8 cellular contexts compared by ENCODE assay signal in the genomic region with DNA sequence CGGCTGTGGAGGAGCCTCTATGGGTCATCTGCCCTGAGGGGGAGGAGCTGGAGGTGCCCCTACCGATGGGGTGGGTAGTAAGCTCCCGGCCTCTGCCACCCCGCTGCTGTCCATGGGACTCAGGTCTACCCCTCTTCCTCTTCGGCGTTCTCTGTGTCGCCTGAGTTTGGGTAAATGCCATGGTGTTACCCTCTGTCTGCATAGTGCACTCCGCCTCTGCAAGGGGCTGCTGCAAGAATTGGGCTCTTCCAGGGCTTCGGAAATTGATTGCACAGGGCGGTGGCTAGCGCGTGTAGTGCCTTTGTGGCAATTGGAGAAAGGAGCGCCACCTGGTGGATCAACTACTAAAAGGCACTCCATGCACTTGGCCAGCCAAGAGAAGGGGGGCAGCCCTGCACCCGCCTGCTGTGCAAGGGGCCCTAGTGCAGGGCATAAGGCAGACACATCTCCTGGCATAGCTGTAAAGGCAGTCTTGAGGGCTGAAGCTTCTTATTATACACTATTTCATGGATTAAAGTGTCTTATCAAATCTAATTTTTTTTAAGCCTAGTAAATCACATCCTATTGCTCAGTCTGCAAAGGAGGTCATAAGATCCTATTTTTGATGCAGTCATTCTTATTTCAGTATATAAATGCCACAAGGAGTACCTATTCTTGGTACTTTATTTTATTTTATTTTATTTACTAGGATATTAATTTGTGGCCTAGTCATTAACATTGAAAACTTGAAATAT.
A peak's percentile ranks its signal among the peaks of the same experiment; 100 is the strongest.
DNase-seq lines count a peak whose midpoint lies in the region; ATAC-seq and TF ChIP-seq lines count a peak whose summit lies in the region.

No MANE protein-coding gene starts in this region.

- H3K4me1 Mint-ChIP-seq in Calu3 (ENCODE audit: low read depth, unreplicated experiment) = peaks cover 3% of the 10 kb centered on the region
- peaks cover 3% of the 10 kb centered on the region for H3K4me1 Mint-ChIP-seq in activated CD8-positive, alpha-beta memory T cell treated with anti-CD3 and anti-CD28 coated beads, Interleukin-2, amount 10 ng/mL, durations not matched to agents 7 days and 5 days
- H3K4me1 Mint-ChIP-seq in naive thymus-derived CD8-positive, alpha-beta T cell = peaks cover 3 to 5% (median 4%) of the 10 kb centered on the region in 4 donors
- H3K4me1 Mint-ChIP-seq in stimulated activated memory B cell treated with anti-CD40 and anti-IgM and Interleukin-4, amounts not matched to agents 10 μg/mL and 1 μg/mL and 100 μg/mL, for 72 hours = peaks cover 6% of the 10 kb centered on the region

- DNase-seq in Calu3 (peak; percentile 82), NOMO-1 treated with DMSO at 0.1 percent for 48 hours (lab: John Stamatoyannopoulos, UW; ENCODE audit: unreplicated experiment) (peak; percentile 78)
- peak; percentile 86 for DNase-seq in activated CD8-positive, alpha-beta memory T cell treated with anti-CD3 and anti-CD28 coated beads, Interleukin-2, amount 10 ng/mL, durations not matched to agents 7 days and 5 days
- peak; percentile 50 to 85 (median 70) for DNase-seq in naive thymus-derived CD8-positive, alpha-beta T cell

- peaks cover 18% of the 10 kb centered on the region for H3K27me3 Mint-ChIP-seq in Calu3 (ENCODE audit: unreplicated experiment)
- peaks cover 32% of the 10 kb centered on the region for H3K27me3 Mint-ChIP-seq in activated CD8-positive, alpha-beta memory T cell treated with anti-CD3 and anti-CD28 coated beads, Interleukin-2, amount 10 ng/mL, durations not matched to agents 7 days and 5 days
- H3K27me3 Mint-ChIP-seq in naive thymus-derived CD8-positive, alpha-beta T cell = peaks cover 11 to 26% (median 13%) of the 10 kb centered on the region in 5 donors
- peaks cover 31% of the 10 kb centered on the region for H3K27me3 Mint-ChIP-seq in stimulated activated memory B cell treated with anti-CD40 and anti-IgM and Interleukin-4, amounts not matched to agents 10 μg/mL and 1 μg/mL and 100 μg/mL, for 72 hours

- CTCF ChIA-PET in Calu3 (lab: Charles Lee) = no interaction called here
- CTCF ChIA-PET in activated CD8-positive, alpha-beta memory T cell treated with anti-CD3 and anti-CD28 coated beads, Interleukin-2, amount 10 ng/mL, durations not matched to agents 7 days and 5 days (lab: Charles Lee) = interaction anchor here (0.6 to 3.7 kb wide), 15 partner anchors 9 to 625 kb away, joined by 3 to 16 read pairs (median 4); no protein-coding TSS in a partner anchor

- H3K27ac Mint-ChIP-seq in Calu3 (ENCODE audit: unreplicated experiment) = no peak overlapping the region
- no peak overlapping the region for H3K27ac Mint-ChIP-seq in activated CD8-positive, alpha-beta memory T cell treated with anti-CD3 and anti-CD28 coated beads, Interleukin-2, amount 10 ng/mL, durations not matched to agents 7 days and 5 days
- H3K27ac Mint-ChIP-seq in naive thymus-derived CD8-positive, alpha-beta T cell = no peak overlapping the region
- H3K27ac Mint-ChIP-seq in stimulated activated memory B cell treated with anti-CD40 and anti-IgM and Interleukin-4, amounts not matched to agents 10 μg/mL and 1 μg/mL and 100 μg/mL, for 72 hours = no peak overlapping the region

- intact Hi-C loops in Calu3 (cut with micrococcal nuclease; ENCODE audit: unreplicated experiment) = loop anchor here (10.0 kb wide), 1 partner anchor 1639 kb away; the partner anchor contains the start of genes HOXD8 and HOXD9

- POLR2A ChIA-PET in naive thymus-derived CD8-positive, alpha-beta T cell (lab: Charles Lee) = no interaction called here

- H3K9me3 Mint-ChIP-seq in Calu3 (ENCODE audit: low read depth, unreplicated experiment) = no peaks in the 10 kb centered on the region
- no peaks in the 10 kb centered on the region for H3K9me3 Mint-ChIP-seq in activated CD8-positive, alpha-beta memory T cell treated with anti-CD3 and anti-CD28 coated beads, Interleukin-2, amount 10 ng/mL, durations not matched to agents 7 days and 5 days (ENCODE audit: low read depth)
- no peaks in the 10 kb centered on the region for H3K9me3 Mint-ChIP-seq in naive thymus-derived CD8-positive, alpha-beta T cell
- no peaks in the 10 kb centered on the region for H3K9me3 Mint-ChIP-seq in stimulated activated memory B cell treated with anti-CD40 and anti-IgM and Interleukin-4, amounts not matched to agents 10 μg/mL and 1 μg/mL and 100 μg/mL, for 72 hours

- no TSS peak for BruUV-seq in Calu3 (replicated peaks; lab: Mats Ljungman, UMichigan)

- no peaks in the 10 kb centered on the region for H3K36me3 Mint-ChIP-seq in Calu3 (ENCODE audit: insufficient read depth, unreplicated experiment)
- H3K36me3 Mint-ChIP-seq in activated CD8-positive, alpha-beta memory T cell treated with anti-CD3 and anti-CD28 coated beads, Interleukin-2, amount 10 ng/mL, durations not matched to agents 7 days and 5 days = no peaks in the 10 kb centered on the region
- no peaks in the 10 kb centered on the region for H3K36me3 Mint-ChIP-seq in naive thymus-derived CD8-positive, alpha-beta T cell
- no peaks in the 10 kb centered on the region for H3K36me3 Mint-ChIP-seq in stimulated activated memory B cell treated with anti-CD40 and anti-IgM and Interleukin-4, amounts not matched to agents 10 μg/mL and 1 μg/mL and 100 μg/mL, for 72 hours

- peak; percentile 89 for TF ChIP-seq CTCF in Calu3 (IDR thresholded peaks at IDR 0.05; ENCODE audit: unreplicated experiment)

- ATAC-seq in GM21360 (IDR thresholded peaks at IDR 0.05; ENCODE audit: unreplicated experiment) = peak; percentile 96
- peak; percentile 80 for ATAC-seq in HG03575 (IDR thresholded peaks at IDR 0.05; ENCODE audit: extremely low read depth, insufficient number of reproducible peaks, low FRiP score, unreplicated experiment)
- ATAC-seq in activated CD8-positive, alpha-beta memory T cell treated with anti-CD3 and anti-CD28 coated beads, Interleukin-2, amount 10 ng/mL, durations not matched to agents 7 days and 5 days = peak; percentile 97
- peak; percentile 79 for ATAC-seq in esophagus mucosa
- peak; percentile 97 to 100 for ATAC-seq in naive thymus-derived CD8-positive, alpha-beta T cell
- ATAC-seq in stimulated activated memory B cell treated with anti-CD40 and anti-IgM and Interleukin-4, amounts not matched to agents 10 μg/mL and 1 μg/mL and 100 μg/mL, for 72 hours = peak; percentile 87

- H3K4me3 Mint-ChIP-seq in Calu3 (ENCODE audit: low read depth, unreplicated experiment) = no peak overlapping the region
- H3K4me3 Mint-ChIP-seq in activated CD8-positive, alpha-beta memory T cell treated with anti-CD3 and anti-CD28 coated beads, Interleukin-2, amount 10 ng/mL, durations not matched to agents 7 days and 5 days = no peak overlapping the region
- H3K4me3 Mint-ChIP-seq in naive thymus-derived CD8-positive, alpha-beta T cell = peak overlapping the region in 4 of 10 donors; percentile 5 to 52 (median 30)
- H3K4me3 Mint-ChIP-seq in stimulated activated memory B cell treated with anti-CD40 and anti-IgM and Interleukin-4, amounts not matched to agents 10 μg/mL and 1 μg/mL and 100 μg/mL, for 72 hours = peak overlapping the region; percentile 57

Comparison
In these comparisons a context has a peak if more than half of its experiments do, and no peak if none do; other contexts are left out.
1. Peak in every context shown above with its lines: DNase-seq and ATAC-seq.